Comparison of ENCODE assay signal across 9 cellular contexts in the genomic region with DNA sequence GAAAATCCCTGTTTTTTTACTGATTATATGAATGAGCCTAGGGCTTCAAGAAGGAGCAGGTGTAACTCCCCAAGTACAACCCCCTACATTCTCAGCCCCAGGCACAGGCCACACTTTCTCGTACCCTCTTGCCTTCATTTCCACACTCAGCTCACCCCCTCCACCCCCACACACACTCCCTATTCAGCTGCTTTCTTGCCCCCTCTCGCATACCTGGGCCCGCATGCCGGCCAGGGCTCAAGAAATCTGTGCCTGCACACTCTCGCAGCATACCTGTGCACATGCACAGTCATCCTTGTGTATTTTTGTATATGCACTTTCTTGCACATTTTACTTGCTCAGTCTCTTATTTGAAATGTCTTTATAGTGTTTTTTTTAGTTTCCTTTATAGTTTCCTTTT. TPM values are rescaled to one million over a fixed set of nuclear protein-coding genes. Genes with fewer than 3 reads are reported as not detected.
DNase-seq lines count a peak whose midpoint lies in the region; ATAC-seq and TF ChIP-seq lines count a peak whose summit lies in the region.
"Had no signal": no experiment of that assay in that cellular context is flagged by ENCODE, and none has a peak within 500 bp of the region (broad histone marks: within the 10 kb centered on the region; RNA-seq: fewer than 3 reads in every experiment).

No MANE protein-coding gene starts in this region.

- peak overlapping the region; percentile 92 for H3K4me3 Mint-ChIP-seq in natural killer cell treated with Interleukin-12 subunit alpha and Interleukin-12 subunit beta and Interleukin-15 and Interleukin-18, amount 100 ng/mL, for 72 hours

- H3K4me1 Mint-ChIP-seq in natural killer cell treated with Interleukin-12 subunit alpha and Interleukin-12 subunit beta and Interleukin-15 and Interleukin-18, amount 100 ng/mL, for 72 hours (ENCODE audit: low read depth in 2 of 2), result peaks cover 17 to 21% of the 10 kb centered on the region in 2 donors

- CTCF ChIA-PET in A673 (lab: Charles Lee), result no interaction called here

- H3K9me3 ChIP-seq in A673 (ENCODE audit: low read depth, low read length, poor library complexity, severe bottlenecking), result no peaks in the 10 kb centered on the region
- H3K9me3 ChIP-seq in HUES64 (ENCODE audit: insufficient read depth, low read depth, low read length), result no peaks in the 10 kb centered on the region
- no peaks in the 10 kb centered on the region for H3K9me3 ChIP-seq in ectodermal cell (ENCODE audit: control insufficient read depth, low read length)

- WGBS in HUES64, result 61% methylated on average over 5 of the region's 5 CpGs
- 64 to 66% methylated on average over 5 of the region's 5 CpGs for WGBS in ectodermal cell, 2 experiments

- no peak overlapping the region for H3K27ac Mint-ChIP-seq in natural killer cell treated with Interleukin-12 subunit alpha and Interleukin-12 subunit beta and Interleukin-15 and Interleukin-18, amount 100 ng/mL, for 72 hours

- no peak for DNase-seq in A673 (ENCODE audit: low spot score)
- peak; percentile 15 for DNase-seq in natural killer cell treated with Interleukin-12 subunit alpha and Interleukin-12 subunit beta and Interleukin-15 and Interleukin-18, amount 100 ng/mL, for 72 hours (ENCODE audit: low spot score)
- DNase-seq in activated gamma-delta T cell (lab: John Stamatoyannopoulos, UW), result no peak
- DNase-seq in COLO829 (ENCODE audit: low spot score), result no peak
- no peak for DNase-seq in NCI-H1694 treated with DMSO at 0.1 percent for 48 hours (lab: John Stamatoyannopoulos, UW)
- DNase-seq: DMS 273 treated with DMSO at 0.1 percent for 48 hours had no signal

- H3K27ac ChIP-seq in A673 (ENCODE audit: low read depth, low read length, poor library complexity, severe bottlenecking) (no peak overlapping the region), HUES64 (ENCODE audit: low read depth, low read length) (no peak overlapping the region), ectodermal cell (ENCODE audit: insufficient read depth, low read depth, low read length, poor library complexity, severe bottlenecking) (no peak overlapping the region)

- peaks cover 34 to 43% of the 10 kb centered on the region in 2 donors for H3K27me3 Mint-ChIP-seq in natural killer cell treated with Interleukin-12 subunit alpha and Interleukin-12 subunit beta and Interleukin-15 and Interleukin-18, amount 100 ng/mL, for 72 hours

- peak overlapping the region; percentile 43; the same call in 1 of the 2 replicates for H3K9ac ChIP-seq in HUES64 (ENCODE audit: low read depth, low read length)

- POLR2A ChIA-PET in A673 (lab: Charles Lee; ENCODE audit: low non-redundant PET), result no interaction called here

- no peaks in the 10 kb centered on the region for H3K27me3 ChIP-seq in A673 (replicated peaks; ENCODE audit: insufficient read depth, low read depth, low read length, poor library complexity)
- peaks cover 17% of the 10 kb centered on the region for H3K27me3 ChIP-seq in HUES64 (ENCODE audit: insufficient read depth, low read length)
- peaks cover 13% of the 10 kb centered on the region for H3K27me3 ChIP-seq in ectodermal cell (ENCODE audit: control insufficient read depth, insufficient read depth, low read length, poor library complexity, severe bottlenecking)

- peak overlapping the region; percentile 63 for H3K4me3 ChIP-seq in A673 (ENCODE audit: low read depth, low read length, poor library complexity, severe bottlenecking)
- peak overlapping the region; percentile 66 for H3K4me3 ChIP-seq in HUES64 (ENCODE audit: low read length)
- peak overlapping the region; percentile 57 for H3K4me3 ChIP-seq in ectodermal cell (ENCODE audit: insufficient read depth, low read depth, low read length)

- TSS peak; percentile 30 for BruUV-seq in A673 (replicated peaks; lab: Mats Ljungman, UMichigan)

- TF ChIP-seq CTCF in A673 (conservative IDR thresholded peaks at IDR 0.05; ENCODE audit: low read depth, low read length), result no peak

- H3K36me3 Mint-ChIP-seq in natural killer cell treated with Interleukin-12 subunit alpha and Interleukin-12 subunit beta and Interleukin-15 and Interleukin-18, amount 100 ng/mL, for 72 hours, result peaks cover 7% of the 10 kb centered on the region

- H3K9me3 Mint-ChIP-seq in natural killer cell treated with Interleukin-12 subunit alpha and Interleukin-12 subunit beta and Interleukin-15 and Interleukin-18, amount 100 ng/mL, for 72 hours, result no peaks in the 10 kb centered on the region

- H3K4me1 ChIP-seq in A673 (ENCODE audit: insufficient read depth, low read length, poor library complexity, severe bottlenecking) (peaks cover 17% of the 10 kb centered on the region), HUES64 (ENCODE audit: insufficient read depth, low read length) (peaks cover 43% of the 10 kb centered on the region), ectodermal cell (ENCODE audit: control insufficient read depth, insufficient read depth, low read length) (peaks cover 24% of the 10 kb centered on the region)

- intact Hi-C loops in A673 (cut with micrococcal nuclease; ENCODE audit: unreplicated experiment), result no loop called here

- H3K36me3 ChIP-seq in A673 (ENCODE audit: insufficient read depth, low read length, poor library complexity, severe bottlenecking) (no peaks in the 10 kb centered on the region), HUES64 (ENCODE audit: insufficient read depth, low read length) (no peaks in the 10 kb centered on the region), ectodermal cell (ENCODE audit: control insufficient read depth, insufficient read depth, low read length) (no peaks in the 10 kb centered on the region)

- no peak for ATAC-seq in natural killer cell treated with Interleukin-12 subunit alpha and Interleukin-12 subunit beta and Interleukin-15 and Interleukin-18, amount 100 ng/mL, for 72 hours
- no peak for ATAC-seq in HG02870 (IDR thresholded peaks at IDR 0.05; ENCODE audit: unreplicated experiment)

RNA-seq across cellular contexts. Expression of gene PTPRF, which starts 2.0 kb away (rescaled TPM):
- total RNA-seq in A673 (2021), result 110 and 118 TPM in 2 replicates
- polyA plus RNA-seq in HUES64 (2013, experiment 1 of 2), result 71.1 TPM
- 87.6 TPM for polyA plus RNA-seq in HUES64 (2013, experiment 2 of 2)
- polyA plus RNA-seq in ectodermal cell (2013, experiment 1 of 4), result 163 TPM
- polyA plus RNA-seq in ectodermal cell (2013, experiment 2 of 4), result 180 TPM
- 135 TPM for polyA plus RNA-seq in ectodermal cell (2013, experiment 3 of 4)
- 158 TPM for polyA plus RNA-seq in ectodermal cell (2013, experiment 4 of 4)
- total RNA-seq in natural killer cell treated with Interleukin-12 subunit alpha and Interleukin-12 subunit beta and Interleukin-15 and Interleukin-18, amount 100 ng/mL, for 72 hours, result 1 to 10 TPM in 1 of 2 donors, under 1 TPM in 1; 0.33 to 1.3 TPM

Comparison
In these comparisons a context has a peak if more than half of its experiments do, and no peak if none do; other contexts are left out.
1. RNA of gene PTPRF, which starts 2.0 kb away (total RNA-seq): 110 to 118 TPM in A673; 0.33 to 1.3 TPM in natural killer cell treated with Interleukin-12 subunit alpha and Interleukin-12 subunit beta and Interleukin-15 and Interleukin-18, amount 100 ng/mL, for 72 hours; every median in the first group is over 10 times any median in the second.
2. Peak in every context shown above with its lines, with median percentiles within 50 percentile points of each other: H3K4me3 ChIP-seq.